In the genomic region with DNA sequence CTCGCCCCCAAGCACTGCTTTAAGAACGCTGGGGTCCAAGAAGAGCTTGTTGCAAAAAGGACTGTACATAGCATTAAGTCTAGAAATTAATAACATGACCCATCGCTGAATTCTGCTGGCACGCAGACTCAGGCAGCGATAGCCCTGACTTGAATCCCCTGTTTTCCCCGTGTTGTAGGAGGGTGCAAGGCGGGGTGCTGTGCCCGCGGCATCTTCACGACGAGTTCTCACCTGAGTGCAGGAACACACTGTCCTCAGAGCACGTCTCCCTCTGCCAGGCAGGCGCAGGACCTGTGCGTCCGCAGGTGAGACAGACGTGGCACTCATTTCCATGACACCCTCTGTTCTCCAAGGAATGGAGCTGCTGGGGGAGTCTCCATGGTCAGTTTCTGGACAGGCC, we compare ENCODE assay signal across 35 cellular contexts.
"Had no signal": no experiment of that assay in that cellular context is flagged by ENCODE, and none has a peak within 500 bp of the region (broad histone marks: within the 10 kb centered on the region; RNA-seq: fewer than 3 reads in every experiment).

No MANE protein-coding gene starts in this region.

- H3K9me3 ChIP-seq: SK-N-SH had no signal

- H3K4me3 Mint-ChIP-seq: activated CD4-positive, alpha-beta T cell treated with anti-CD3 and anti-CD28 coated beads for 36 hours; activated CD4-positive, alpha-beta T cell treated with anti-CD3 and anti-CD28 coated beads, Interleukin-2, amount 10 ng/mL, durations not matched to agents 7 days and 5 days; activated CD8-positive, alpha-beta T cell treated with anti-CD3 and anti-CD28 coated beads, Interleukin-2, amount 10 ng/mL, durations not matched to agents 7 days and 5 days; activated naive CD4-positive, alpha-beta T cell treated with anti-CD3 and anti-CD28 coated beads, Interleukin-2, amount 10 ng/mL, durations not matched to agents 7 days and 5 days; activated naive CD8-positive, alpha-beta T cell; activated naive CD8-positive, alpha-beta T cell treated with anti-CD3 and anti-CD28 coated beads, Interleukin-2, amount 50 U/mL, for 24 hours; activated T-cell treated with anti-CD3 and anti-CD28 coated beads, Interleukin-2, amount 50 U/mL, for 4 hours; activated T-helper 1 cell treated with anti-CD3 and anti-CD28 coated beads, Interleukin-12 subunit alpha, Interleukin-12 subunit beta, Interleukin-2, Interleukin-4 antibody, amounts not matched to agents 30 ng/mL and 10 ng/mL and 1 ng/mL, durations not matched to agents 14 hours and 24 hours and 36 hours; brain; T-helper 1 cell treated with Interleukin-12 subunit alpha and Interleukin-12 subunit beta and Interleukin-4 antibody, amounts not matched to agents 30 μg/mL and 1 μg/mL, for 36 hours; T-helper 2 cell treated with Interferon-gamma antibody and Interleukin-4, amounts not matched to agents 5 μg/mL and 100 μg/mL, for 36 hours; WTC11 had no signal

- H3K27ac Mint-ChIP-seq: activated CD4-positive, alpha-beta T cell treated with anti-CD3 and anti-CD28 coated beads for 36 hours; activated CD4-positive, alpha-beta T cell treated with anti-CD3 and anti-CD28 coated beads, Interleukin-2, amount 10 ng/mL, durations not matched to agents 7 days and 5 days; activated CD8-positive, alpha-beta T cell treated with anti-CD3 and anti-CD28 coated beads, Interleukin-2, amount 10 ng/mL, durations not matched to agents 7 days and 5 days; activated naive CD4-positive, alpha-beta T cell treated with anti-CD3 and anti-CD28 coated beads, Interleukin-2, amount 10 ng/mL, durations not matched to agents 7 days and 5 days; activated naive CD8-positive, alpha-beta T cell; activated naive CD8-positive, alpha-beta T cell treated with anti-CD3 and anti-CD28 coated beads, Interleukin-2, amount 50 U/mL, for 24 hours; activated T-helper 1 cell treated with anti-CD3 and anti-CD28 coated beads, Interleukin-12 subunit alpha, Interleukin-12 subunit beta, Interleukin-2, Interleukin-4 antibody, amounts not matched to agents 30 ng/mL and 10 ng/mL and 1 ng/mL, durations not matched to agents 14 hours and 24 hours and 36 hours; brain; T-helper 1 cell treated with Interleukin-12 subunit alpha and Interleukin-12 subunit beta and Interleukin-4 antibody, amounts not matched to agents 30 μg/mL and 1 μg/mL, for 36 hours; T-helper 2 cell treated with Interferon-gamma antibody and Interleukin-4, amounts not matched to agents 5 μg/mL and 100 μg/mL, for 36 hours; WTC11 had no signal

- H3K27ac ChIP-seq: SJSA1 had no signal

- H3K27me3 Mint-ChIP-seq: activated CD4-positive, alpha-beta T cell treated with anti-CD3 and anti-CD28 coated beads for 36 hours; activated CD4-positive, alpha-beta T cell treated with anti-CD3 and anti-CD28 coated beads, Interleukin-2, amount 10 ng/mL, durations not matched to agents 7 days and 5 days; activated naive CD8-positive, alpha-beta T cell had no signal

- H3K4me2 ChIP-seq: SK-N-SH had no signal

- ATAC-seq: activated CD4-positive, alpha-beta T cell treated with anti-CD3 and anti-CD28 coated beads for 36 hours; activated CD4-positive, CD25-positive, alpha-beta regulatory T cell treated with anti-CD3 and anti-CD28 coated beads, Interleukin-2, amount 50 U/mL, for 24 hours; activated CD8-positive, alpha-beta T cell treated with anti-CD3 and anti-CD28 coated beads, Interleukin-2, amount 10 ng/mL, durations not matched to agents 7 days and 5 days; activated naive CD8-positive, alpha-beta T cell treated with anti-CD3 and anti-CD28 coated beads, Interleukin-2, amount 50 U/mL, for 24 hours; activated T-cell treated with anti-CD3 and anti-CD28 coated beads, Interleukin-2, amount 50 U/mL, for 4 hours; Panc1; WTC11 had no signal

- H3K36me3 Mint-ChIP-seq: activated naive CD4-positive, alpha-beta T cell treated with anti-CD3 and anti-CD28 coated beads, Interleukin-2, amount 10 ng/mL, durations not matched to agents 7 days and 5 days; activated naive CD8-positive, alpha-beta T cell; brain had no signal

- H3K9ac ChIP-seq: SK-N-SH had no signal

- H3K4me1 Mint-ChIP-seq: activated CD4-positive, alpha-beta T cell treated with anti-CD3 and anti-CD28 coated beads for 36 hours; activated CD4-positive, alpha-beta T cell treated with anti-CD3 and anti-CD28 coated beads, Interleukin-2, amount 10 ng/mL, durations not matched to agents 7 days and 5 days; activated naive CD4-positive, alpha-beta T cell treated with anti-CD3 and anti-CD28 coated beads, Interleukin-2, amount 10 ng/mL, durations not matched to agents 7 days and 5 days; activated naive CD8-positive, alpha-beta T cell treated with anti-CD3 and anti-CD28 coated beads, Interleukin-2, amount 50 U/mL, for 24 hours had no signal

- H3K36me3 ChIP-seq: SJSA1 had no signal

- DNase-seq: activated CD4-positive, alpha-beta T cell treated with anti-CD3 and anti-CD28 coated beads for 36 hours; activated CD4-positive, alpha-beta T cell treated with anti-CD3 and anti-CD28 coated beads, Interleukin-2, amount 10 ng/mL, durations not matched to agents 7 days and 5 days; activated CD4-positive, alpha-beta T cell treated with anti-CD3 and anti-CD28 coated beads, Interleukin-2, amount 50 U/mL, for 48 hours; activated CD8-positive, alpha-beta memory T cell treated with anti-CD3 and anti-CD28 coated beads, Interleukin-2, amount 50 U/mL, for 4 hours; activated CD8-positive, alpha-beta T cell treated with anti-CD3 and anti-CD28 coated beads, Interleukin-2, amount 10 ng/mL, durations not matched to agents 7 days and 5 days; activated gamma-delta T cell treated with Interleukin-2 at 50 U/mL for 16 hours; activated naive CD4-positive, alpha-beta T cell treated with anti-CD3 and anti-CD28 coated beads, Interleukin-2, amount 10 ng/mL, durations not matched to agents 7 days and 5 days; activated naive CD8-positive, alpha-beta T cell treated with anti-CD3 and anti-CD28 coated beads, Interleukin-2, amount 50 U/mL, for 24 hours; activated T-cell treated with anti-CD3 and anti-CD28 coated beads for 4 hours; activated T-cell treated with anti-CD3 and anti-CD28 coated beads, Interleukin-2, amount 50 U/mL, for 4 hours; anterior cingulate cortex; central memory CD4-positive, alpha-beta T cell; Karpas-422; KBM-7; NCI-H1105; NCI-H1417 treated with DMSO at 0.1 percent for 48 hours; NCI-H187 treated with DMSO at 0.1 percent for 48 hours; NCI-H2081; NCI-H2171 treated with DMSO at 0.1 percent for 48 hours; NCI-H2227 treated with DMSO at 0.1 percent for 48 hours; NCI-H446 treated with DMSO at 0.1 percent for 48 hours; NCI-H524; NCI-H69; NCI-H82; SHP77 treated with DMSO at 0.1 percent for 48 hours; SK-N-SH had no signal

- H3K4me1 ChIP-seq: SJSA1 had no signal

- H3K4me3 ChIP-seq: SJSA1 had no signal

- H3K27me3 ChIP-seq: SJSA1 had no signal

- H3K9me3 Mint-ChIP-seq: activated CD4-positive, alpha-beta T cell treated with anti-CD3 and anti-CD28 coated beads, Interleukin-2, amount 10 ng/mL, durations not matched to agents 7 days and 5 days; activated naive CD4-positive, alpha-beta T cell treated with anti-CD3 and anti-CD28 coated beads, Interleukin-2, amount 10 ng/mL, durations not matched to agents 7 days and 5 days; activated naive CD8-positive, alpha-beta T cell treated with anti-CD3 and anti-CD28 coated beads, Interleukin-2, amount 50 U/mL, for 24 hours; activated T-cell treated with anti-CD3 and anti-CD28 coated beads, Interleukin-2, amount 50 U/mL, for 4 hours; activated T-helper 1 cell treated with anti-CD3 and anti-CD28 coated beads, Interleukin-12 subunit alpha, Interleukin-12 subunit beta, Interleukin-2, Interleukin-4 antibody, amounts not matched to agents 30 ng/mL and 10 ng/mL and 1 ng/mL, durations not matched to agents 14 hours and 24 hours and 36 hours; T-helper 1 cell treated with Interleukin-12 subunit alpha and Interleukin-12 subunit beta and Interleukin-4 antibody, amounts not matched to agents 30 μg/mL and 1 μg/mL, for 36 hours; T-helper 2 cell treated with Interferon-gamma antibody and Interleukin-4, amounts not matched to agents 5 μg/mL and 100 μg/mL, for 36 hours had no signal
